ENCODE assay signal across 11 cellular contexts in genomic region chr17:68296217-68297140, GRCh38. TPM values are rescaled to one million over a fixed set of nuclear protein-coding genes. Genes with fewer than 3 reads are reported as not detected.
DNase-seq lines count a peak whose midpoint lies in the region; ATAC-seq and TF ChIP-seq lines count a peak whose summit lies in the region.
"Had no signal": no experiment of that assay in that cellular context is flagged by ENCODE, and none has a peak within 500 bp of the region (broad histone marks: within the 10 kb centered on the region; RNA-seq: fewer than 3 reads in every experiment).

No MANE protein-coding gene starts in this region.

- peaks cover 2% of the 10 kb centered on the region for H3K36me3 Mint-ChIP-seq in activated naive CD4-positive, alpha-beta T cell treated with anti-CD3 and anti-CD28 coated beads, Interleukin-2, amount 50 U/mL, for 24 hours

- intact Hi-C loops in gastrocnemius medialis (cut with DNase I; ENCODE audit: low total_unique reads), result loop anchor here (1.0 kb wide), 1 partner anchor 22 kb away; no protein-coding TSS in a partner anchor

- H4K20me1 ChIP-seq in DND-41 (ENCODE audit: insufficient read depth, low read length), result no peaks in the 10 kb centered on the region

- in situ Hi-C loops in gastrocnemius medialis (cut with MboI; ENCODE audit: low sequenced_read_pairs in 4 of 4), result no loop called here

- no peak for TF ChIP-seq POLR2A in gastrocnemius medialis (IDR thresholded peaks at IDR 0.05)

- H3K4me2 ChIP-seq in DND-41 (ENCODE audit: insufficient read depth, low read length), result peak overlapping the region; percentile 53

- H3K27ac Mint-ChIP-seq in activated naive CD4-positive, alpha-beta T cell treated with anti-CD3 and anti-CD28 coated beads, Interleukin-2, amount 50 U/mL, for 24 hours, result peak overlapping the region; percentile 82

- TF ChIP-seq CTCF in DND-41 (IDR thresholded peaks at IDR 0.05; ENCODE audit: borderline replicate concordance, extremely low read depth, low read length, poor library complexity, severe bottlenecking) (no peak), gastrocnemius medialis (IDR thresholded peaks at IDR 0.05 in 4 of 5, conservative IDR thresholded peaks at IDR 0.05 in 1 of 5) (no peak)

- H3K9ac ChIP-seq in DND-41 (ENCODE audit: low read depth, low read length), result peak overlapping the region; percentile 38

- peaks cover 68% of the 10 kb centered on the region for H3K4me1 ChIP-seq in DND-41 (ENCODE audit: insufficient read depth, low read length)
- peaks cover 23 to 32% of the 10 kb centered on the region in 2 donors for H3K4me1 ChIP-seq in gastrocnemius medialis
- H3K4me1 ChIP-seq: foreskin keratinocyte had no signal

- H3K4me3 ChIP-seq in DND-41 (ENCODE audit: low read depth in 1 of 2, low read length in 2 of 2) (peak overlapping the region in 1 of 2 experiments; percentile 15; a peak in 2 of 4 replicates), gastrocnemius medialis (peak overlapping the region in 1 of 4 donors; percentile 3)

- H3K79me2 ChIP-seq in DND-41 (ENCODE audit: insufficient read depth, low read length), result peaks cover 21% of the 10 kb centered on the region

- H3K36me3 ChIP-seq in DND-41 (ENCODE audit: insufficient read depth, low read length) (no peaks in the 10 kb centered on the region), gastrocnemius medialis (no peaks in the 10 kb centered on the region)

- H2AFZ ChIP-seq in DND-41 (ENCODE audit: low read depth, low read length), result 0 out of 2 replicates have a peak overlapping the region, but pooled peaks have one; percentile 18

- no peaks in the 10 kb centered on the region for H3K9me3 Mint-ChIP-seq in activated naive CD4-positive, alpha-beta T cell treated with anti-CD3 and anti-CD28 coated beads, Interleukin-2, amount 50 U/mL, for 24 hours

- peak; percentile 79 for ATAC-seq in DND-41 (ENCODE audit: insufficient read depth, low read depth)
- ATAC-seq in gastrocnemius medialis, result peak; percentile 9 to 82
- ATAC-seq: foreskin keratinocyte had no signal

- H3K4me3 Mint-ChIP-seq in activated naive CD4-positive, alpha-beta T cell treated with anti-CD3 and anti-CD28 coated beads, Interleukin-2, amount 50 U/mL, for 24 hours, result peak overlapping the region; percentile 74

- DNase-seq in DND-41, result peak; percentile 83
- peak; percentile 63 for DNase-seq in T follicular helper cell (ENCODE audit: low read depth)
- DNase-seq in gastrocnemius medialis, result peak in 1 of 2 donors; percentile 72
- DNase-seq in NCI-H774 (lab: John Stamatoyannopoulos, UW), result no peak
- DNase-seq in NCI-H1092 (lab: John Stamatoyannopoulos, UW), result no peak
- DNase-seq in NCI-H2171 (lab: John Stamatoyannopoulos, UW), result no peak
- DNase-seq in NCI-H2171 treated with DMSO at 0.1 percent for 48 hours (lab: John Stamatoyannopoulos, UW), result no peak
- DNase-seq: amygdala, DMS79 had no signal

- H3K27ac ChIP-seq in DND-41 (ENCODE audit: low read length) (peak overlapping the region; percentile 80), gastrocnemius medialis (peak overlapping the region; percentile 70 to 79 (median 73))
- H3K27ac ChIP-seq: foreskin keratinocyte had no signal

- H3K27me3 ChIP-seq in DND-41 (ENCODE audit: insufficient read depth, low read length, poor library complexity) (no peaks in the 10 kb centered on the region), gastrocnemius medialis (no peaks in the 10 kb centered on the region)

- H3K27me3 Mint-ChIP-seq in activated naive CD4-positive, alpha-beta T cell treated with anti-CD3 and anti-CD28 coated beads, Interleukin-2, amount 50 U/mL, for 24 hours, result no peaks in the 10 kb centered on the region

- H3K4me1 Mint-ChIP-seq in activated naive CD4-positive, alpha-beta T cell treated with anti-CD3 and anti-CD28 coated beads, Interleukin-2, amount 50 U/mL, for 24 hours, result peaks cover 60% of the 10 kb centered on the region

- H3K9me3 ChIP-seq in DND-41 (ENCODE audit: insufficient read depth, low read length, severe bottlenecking) (no peaks in the 10 kb centered on the region), gastrocnemius medialis (no peaks in the 10 kb centered on the region)

RNA-seq across cellular contexts. Expression of gene ARSG, which starts 5.2 kb away (rescaled TPM):
- 1 to 10 TPM; 3.3 to 6.1 (median 5.4) TPM for total RNA-seq in gastrocnemius medialis

RNA-seq across cellular contexts. Expression of gene SLC16A6, which starts 5.6 kb away (rescaled TPM):
- 1 to 10 TPM in 3 of 4 donors, under 1 TPM in 1; 0.66 to 7.1 (median 3.8) TPM for total RNA-seq in gastrocnemius medialis
- total RNA-seq: foreskin keratinocyte had no signal

RNA-seq across cellular contexts. Expression of gene AMZ2, which starts 48.6 kb away (rescaled TPM):
- 10 to 100 TPM; 47.6 to 86.9 (median 61.8) TPM for total RNA-seq in gastrocnemius medialis

Comparison
In these comparisons a context has a peak if more than half of its experiments do, and no peak if none do; other contexts are left out.
1. DNase-seq: peak in DND-41 (single experiment) and T follicular helper cell (single experiment); none in NCI-H774 (single experiment), NCI-H1092 (single experiment), NCI-H2171 (single experiment) and NCI-H2171 treated with DMSO at 0.1 percent for 48 hours (single experiment).